In genomic region chr7:76332073-76332472, GRCh38 we compare ENCODE assay signal across 1 cellular context.
TF ChIP-seq lines count a peak whose summit lies in the region.

No MANE protein-coding gene starts in this region.

TF ChIP-seq in K562, 482 proteins besides CTCF, POLR2A, EP300 and RAD21 (continued from another document):
- no peak for TF ChIP-seq VEZF1 (CRISPR knock-in tag; IDR thresholded peaks at IDR 0.05)
- TF ChIP-seq ID3 (CRISPR knock-in tag; IDR thresholded peaks at IDR 0.05) = no peak
- TF ChIP-seq ID3 (tag; IDR thresholded peaks at IDR 0.05) = no peak
- no peak for TF ChIP-seq DLX4 (CRISPR knock-in tag; IDR thresholded peaks at IDR 0.05)
- TF ChIP-seq PKNOX1 (IDR thresholded peaks at IDR 0.05) = peak; percentile 38
- no peak for TF ChIP-seq SMAD1 (IDR thresholded peaks at IDR 0.05; ENCODE audit: low read depth, low read length, partially characterized antibody)
- TF ChIP-seq TAL1 (IDR thresholded peaks at IDR 0.05) = no peak
- TF ChIP-seq PCBP1 (IDR thresholded peaks at IDR 0.05; ENCODE audit: low read depth, low read length, poor library complexity, severe bottlenecking) = no peak
